In genomic region chr7:30926323-30926722, GRCh38 we compare ENCODE assay signal across 22 cellular contexts. TPM values are rescaled to one million over a fixed set of nuclear protein-coding genes. Genes with fewer than 3 reads are reported as not detected.
A peak's percentile ranks its signal among the peaks of the same experiment; 100 is the strongest.
DNase-seq lines count a peak whose midpoint lies in the region; ATAC-seq and TF ChIP-seq lines count a peak whose summit lies in the region.
"Had no signal": no experiment of that assay in that cellular context is flagged by ENCODE, and none has a peak within 500 bp of the region (broad histone marks: within the 10 kb centered on the region; RNA-seq: fewer than 3 reads in every experiment).

No MANE protein-coding gene starts in this region.

- no peaks in the 10 kb centered on the region for H3K9me3 ChIP-seq in adrenal gland (replicated peaks in 1 of 3)

- intact Hi-C loops in adrenal gland (cut with DNase I): no loop called here

- H3K4me1 ChIP-seq in adrenal gland (replicated peaks in 1 of 2): peaks cover 0 to 4% of the 10 kb centered on the region in 2 donors
- H3K4me1 ChIP-seq: Caco-2 had no signal

- H3K4me3 ChIP-seq in adrenal gland: no peak overlapping the region
- H3K4me3 ChIP-seq: cardiac muscle cell, GM23248, heart right ventricle had no signal

- no peaks in the 10 kb centered on the region for H3K36me3 ChIP-seq in adrenal gland (replicated peaks in 1 of 2)
- H3K36me3 ChIP-seq: cardiac muscle cell had no signal

- DNase-seq in AG20443 (ENCODE audit: low spot score) (peak; percentile 5), Daoy (ENCODE audit: low read depth) (peak; percentile 3), adrenal gland (peak in 5 of 7 donors; percentile 16 to 70 (median 40)), mucosa of gallbladder (ENCODE audit: low spot score) (peak; percentile 9), GM10266 (ENCODE audit: extremely low spot score) (no peak)
- DNase-seq in effector CD8-positive, alpha-beta T cell (lab: John Stamatoyannopoulos, UW): no peak
- DNase-seq: activated CD4-positive, alpha-beta T cell treated with anti-CD3 and anti-CD28 coated beads for 48 hours; AML-193; Caco-2; effector memory CD8-positive, alpha-beta T cell; GM23248; KG1; NCI-H2081 treated with DMSO at 0.1 percent for 48 hours; NCI-H524 treated with DMSO at 0.1 percent for 48 hours; SHP77 treated with DMSO at 0.1 percent for 48 hours; stimulated activated CD4-positive, alpha-beta T cell treated with anti-CD3 and anti-CD28 coated beads, Interleukin-2, amount 100 ng/mL, for 48 hours had no signal

- ATAC-seq in HG02642 (IDR thresholded peaks at IDR 0.05; ENCODE audit: poor library complexity, unreplicated experiment) (no peak), GM19455 (IDR thresholded peaks at IDR 0.05; ENCODE audit: unreplicated experiment) (no peak)
- ATAC-seq: effector memory CD8-positive, alpha-beta T cell; heart right ventricle had no signal

- no peak for TF ChIP-seq POLR2A in adrenal gland (IDR thresholded peaks at IDR 0.05)

- no peak overlapping the region for H3K27ac ChIP-seq in adrenal gland
- H3K27ac ChIP-seq: cardiac muscle cell, GM23248, HL-60 had no signal

- WGBS in adrenal gland, 4 donors: 81 to 94% (median 89%) methylated on average over 5 of the region's 5 CpGs

- H3K27me3 ChIP-seq in adrenal gland: no peaks in the 10 kb centered on the region
- H3K27me3 ChIP-seq: cardiac muscle cell, heart right ventricle had no signal

- TF ChIP-seq CTCF in adrenal gland (IDR thresholded peaks at IDR 0.05) (no peak), GM10266 (IDR thresholded peaks at IDR 0.05; ENCODE audit: control insufficient read depth, insufficient read depth, low read depth, missing control alignments) (no peak)

RNA-seq across cellular contexts. Expression of gene AQP1, which starts 14.7 kb away (rescaled TPM):
- total RNA-seq in Daoy (2014; rRNA removed; shearing (Covaris generic)): 1.0 and 1.6 TPM in 2 replicates
- total RNA-seq in adrenal gland (10 to 100 TPM; 23.3 to 57.8 (median 45.3) TPM), mucosa of gallbladder (995 TPM)
- polyA plus RNA-seq in adrenal gland: 10 to 100 TPM; 17.6 to 77.4 (median 23.9) TPM

RNA-seq across cellular contexts. Expression of gene GHRHR, which starts 37.4 kb away (rescaled TPM):
- not detected in 2 replicates for total RNA-seq in Daoy (2014; rRNA removed; shearing (Covaris generic))
- 1 to 10 TPM in 1 of 8 donors, under 1 TPM in 1, not detected in 6; 0.60 to 2.9 TPM for total RNA-seq in adrenal gland
- polyA plus RNA-seq in adrenal gland: 10 to 100 TPM in 1 of 3 donors, under 1 TPM in 2; 0.44 to 11.5 (median 0.68) TPM
- 12.3 TPM for total RNA-seq in mucosa of gallbladder
- total RNA-seq: Caco-2, cardiac muscle cell, GM23248, heart right ventricle, subcutaneous adipose tissue had no signal
- polyA plus RNA-seq: cardiac muscle cell, GM23248, heart right ventricle had no signal

Comparison
In these comparisons a context has a peak if more than half of its experiments do, and no peak if none do; other contexts are left out.
1. DNase-seq: peak in AG20443 (single experiment), Daoy (single experiment), adrenal gland (5 of 7) and mucosa of gallbladder (single experiment); none in GM10266 (single experiment) and effector CD8-positive, alpha-beta T cell (single experiment).
2. RNA of gene AQP1, which starts 14.7 kb away (total RNA-seq): 995 TPM in mucosa of gallbladder (single experiment); 23.3 to 57.8 TPM in adrenal gland and 1.0 to 1.6 TPM in Daoy; every median in the first group is over 10 times any median in the second.